ENCODE assay signal across 27 cellular contexts in genomic region chr6:105990151-105990550, GRCh38.
DNase-seq lines count a peak whose midpoint lies in the region; ATAC-seq and TF ChIP-seq lines count a peak whose summit lies in the region.
"Had no signal": no experiment of that assay in that cellular context is flagged by ENCODE, and none has a peak within 500 bp of the region (broad histone marks: within the 10 kb centered on the region; RNA-seq: fewer than 3 reads in every experiment).

No MANE protein-coding gene starts in this region.

- no peaks in the 10 kb centered on the region for H3K36me3 ChIP-seq in esophagus squamous epithelium
- H3K36me3 ChIP-seq: BLaER1 treated with 17β-estradiol and CSF1 and Interleukin-3, amounts not matched to agents 10 nM and 100 nM; pancreas; right atrium auricular region; spleen; uterus had no signal

- DNase-seq in natural killer cell, result no peak
- DNase-seq in natural killer cell treated with Interleukin-12 subunit alpha and Interleukin-12 subunit beta and Interleukin-15 and Interleukin-18, amount 100 ng/mL, for 72 hours (ENCODE audit: low spot score), result no peak
- no peak for DNase-seq in T-helper 17 cell
- peak; percentile 50 to 80 for DNase-seq in foreskin keratinocyte
- no peak for DNase-seq in stimulated activated CD4-positive, alpha-beta T cell treated with anti-CD3 and anti-CD28 coated beads, Interleukin-12 subunit alpha, Interleukin-12 subunit beta, amount 100 ng/mL, for 4 hours
- no peak for DNase-seq in kidney tubule cell (ENCODE audit: low spot score)
- DNase-seq in esophagus squamous epithelium (lab: John Stamatoyannopoulos, UW), result no peak
- DNase-seq in NOMO-1 treated with DMSO at 0.1 percent for 48 hours (lab: John Stamatoyannopoulos, UW; ENCODE audit: unreplicated experiment), result no peak
- DNase-seq: activated CD4-positive, CD25-positive, alpha-beta regulatory T cell treated with anti-CD3 and anti-CD28 coated beads, Interleukin-2, amount 50 U/mL, for 72 hours; activated naive CD4-positive, alpha-beta T cell treated with anti-CD3 and anti-CD28 coated beads, Interleukin-2, amount 10 ng/mL, durations not matched to agents 7 days and 5 days; activated T-cell treated with anti-CD3 and anti-CD28 coated beads, Interleukin-2, amount 50 U/mL, for 24 hours; aorta; caudate nucleus; glutamatergic neuron; naive B cell; NCI-H1105 treated with DMSO at 0.1 percent for 48 hours; NCI-H2029; NCI-H345; pancreas; SHP77; spleen; stimulated activated CD4-positive, alpha-beta T cell treated with anti-CD3 and anti-CD28 coated beads, Interleukin-4, amount 100 ng/mL, for 1 hour; testis; uterus had no signal

- no peaks in the 10 kb centered on the region for H3K36me3 Mint-ChIP-seq in natural killer cell
- H3K36me3 Mint-ChIP-seq in natural killer cell treated with Interleukin-12 subunit alpha and Interleukin-12 subunit beta and Interleukin-15 and Interleukin-18, amount 100 ng/mL, for 72 hours, result peaks cover 5% of the 10 kb centered on the region
- H3K36me3 Mint-ChIP-seq in T-helper 17 cell (ENCODE audit: low read depth), result peaks cover 2% of the 10 kb centered on the region
- H3K36me3 Mint-ChIP-seq: activated naive CD4-positive, alpha-beta T cell treated with anti-CD3 and anti-CD28 coated beads, Interleukin-2, amount 10 ng/mL, durations not matched to agents 7 days and 5 days; naive B cell; stimulated activated memory B cell treated with anti-CD40 and anti-IgM and Interleukin-4, amounts not matched to agents 10 μg/mL and 1 μg/mL and 100 μg/mL, for 72 hours had no signal

- ATAC-seq in natural killer cell (no peak), T-helper 17 cell (no peak), foreskin keratinocyte (peak; percentile 31)
- no peak for ATAC-seq in natural killer cell treated with Interleukin-12 subunit alpha and Interleukin-12 subunit beta and Interleukin-15 and Interleukin-18, amount 100 ng/mL, for 72 hours
- ATAC-seq: pancreas; stimulated activated memory B cell treated with anti-CD40 and anti-IgM and Interleukin-4, amounts not matched to agents 10 μg/mL and 1 μg/mL and 100 μg/mL, for 72 hours had no signal

- peaks cover 30 to 34% of the 10 kb centered on the region in 2 donors for H3K4me1 Mint-ChIP-seq in natural killer cell
- peaks cover 26 to 28% of the 10 kb centered on the region in 2 donors for H3K4me1 Mint-ChIP-seq in natural killer cell treated with Interleukin-12 subunit alpha and Interleukin-12 subunit beta and Interleukin-15 and Interleukin-18, amount 100 ng/mL, for 72 hours (ENCODE audit: low read depth in 2 of 2)
- H3K4me1 Mint-ChIP-seq in T-helper 17 cell, result peaks cover 47% of the 10 kb centered on the region

- H3K27me3 ChIP-seq in foreskin keratinocyte, result no peaks in the 10 kb centered on the region
- H3K27me3 ChIP-seq in esophagus squamous epithelium, result peaks cover 0 to 34% (median 0%) of the 10 kb centered on the region in 4 donors
- H3K27me3 ChIP-seq: testis, uterus had no signal

- H3K27me3 Mint-ChIP-seq in natural killer cell (ENCODE audit: low read depth in 2 of 2), result peaks cover 54 to 66% of the 10 kb centered on the region in 2 donors
- H3K27me3 Mint-ChIP-seq in natural killer cell treated with Interleukin-12 subunit alpha and Interleukin-12 subunit beta and Interleukin-15 and Interleukin-18, amount 100 ng/mL, for 72 hours, result peaks cover 37 to 56% of the 10 kb centered on the region in 2 donors
- peaks cover 46% of the 10 kb centered on the region for H3K27me3 Mint-ChIP-seq in T-helper 17 cell

- H3K27ac Mint-ChIP-seq in natural killer cell, result no peak overlapping the region
- H3K27ac Mint-ChIP-seq in natural killer cell treated with Interleukin-12 subunit alpha and Interleukin-12 subunit beta and Interleukin-15 and Interleukin-18, amount 100 ng/mL, for 72 hours, result no peak overlapping the region
- peak overlapping the region; percentile 19 for H3K27ac Mint-ChIP-seq in T-helper 17 cell
- H3K27ac Mint-ChIP-seq: activated naive CD4-positive, alpha-beta T cell treated with anti-CD3 and anti-CD28 coated beads, Interleukin-2, amount 10 ng/mL, durations not matched to agents 7 days and 5 days; activated T-cell treated with anti-CD3 and anti-CD28 coated beads, Interleukin-2, amount 50 U/mL, for 24 hours; stimulated activated memory B cell treated with anti-CD40 and anti-IgM and Interleukin-4, amounts not matched to agents 10 μg/mL and 1 μg/mL and 100 μg/mL, for 72 hours had no signal

- H3K4me1 ChIP-seq in foreskin keratinocyte (peaks cover 25% of the 10 kb centered on the region), esophagus squamous epithelium (peaks cover 0 to 46% (median 24%) of the 10 kb centered on the region in 3 donors)
- H3K4me1 ChIP-seq: uterus had no signal

- no peak overlapping the region for H3K4me3 ChIP-seq in esophagus squamous epithelium
- H3K4me3 ChIP-seq: BLaER1 treated with 17β-estradiol and CSF1 and Interleukin-3, amounts not matched to agents 10 nM and 100 nM; pancreas; right atrium auricular region; spleen; testis; uterus had no signal

- H3K4me3 Mint-ChIP-seq in natural killer cell (peak overlapping the region; percentile 45), T-helper 17 cell (no peak overlapping the region)
- no peak overlapping the region for H3K4me3 Mint-ChIP-seq in natural killer cell treated with Interleukin-12 subunit alpha and Interleukin-12 subunit beta and Interleukin-15 and Interleukin-18, amount 100 ng/mL, for 72 hours
- H3K4me3 Mint-ChIP-seq: activated naive CD4-positive, alpha-beta T cell treated with anti-CD3 and anti-CD28 coated beads, Interleukin-2, amount 10 ng/mL, durations not matched to agents 7 days and 5 days; activated T-cell treated with anti-CD3 and anti-CD28 coated beads, Interleukin-2, amount 50 U/mL, for 24 hours; stimulated activated memory B cell treated with anti-CD40 and anti-IgM and Interleukin-4, amounts not matched to agents 10 μg/mL and 1 μg/mL and 100 μg/mL, for 72 hours had no signal

- H3K9me3 ChIP-seq in T-helper 17 cell (ENCODE audit: control insufficient read depth, low read length, poor library complexity, severe bottlenecking) (no peaks in the 10 kb centered on the region), esophagus squamous epithelium (no peaks in the 10 kb centered on the region)
- H3K9me3 ChIP-seq: pancreas, right atrium auricular region, spleen, testis, uterus had no signal

- intact Hi-C loops in natural killer cell (cut with micrococcal nuclease) (loop anchor here (5.0 to 10.0 kb wide), 3 partner anchors 207 to 535 kb away; no protein-coding TSS in a partner anchor), esophagus squamous epithelium (cut with DNase I) (no loop called here)

- TF ChIP-seq CTCF in natural killer cell (IDR thresholded peaks at IDR 0.05), result no peak
- no peak for TF ChIP-seq CTCF in foreskin keratinocyte (conservative IDR thresholded peaks at IDR 0.05)
- no peak for TF ChIP-seq CTCF in esophagus squamous epithelium (IDR thresholded peaks at IDR 0.05)

- H3K27ac ChIP-seq in foreskin keratinocyte (peak overlapping the region; percentile 75), esophagus squamous epithelium (no peak overlapping the region)
- H3K27ac ChIP-seq: BLaER1 treated with 17β-estradiol and CSF1 and Interleukin-3, amounts not matched to agents 10 nM and 100 nM; pancreas; right atrium auricular region; spleen; testis; uterus had no signal

- TF ChIP-seq POLR2A in esophagus squamous epithelium (IDR thresholded peaks at IDR 0.05), result no peak

- no peaks in the 10 kb centered on the region for H3K9me3 Mint-ChIP-seq in natural killer cell
- no peaks in the 10 kb centered on the region for H3K9me3 Mint-ChIP-seq in natural killer cell treated with Interleukin-12 subunit alpha and Interleukin-12 subunit beta and Interleukin-15 and Interleukin-18, amount 100 ng/mL, for 72 hours
- H3K9me3 Mint-ChIP-seq: activated naive CD4-positive, alpha-beta T cell treated with anti-CD3 and anti-CD28 coated beads, Interleukin-2, amount 10 ng/mL, durations not matched to agents 7 days and 5 days; activated T-cell treated with anti-CD3 and anti-CD28 coated beads, Interleukin-2, amount 50 U/mL, for 24 hours; stimulated activated memory B cell treated with anti-CD40 and anti-IgM and Interleukin-4, amounts not matched to agents 10 μg/mL and 1 μg/mL and 100 μg/mL, for 72 hours had no signal

Comparison
In these comparisons a context has a peak if more than half of its experiments do, and no peak if none do; other contexts are left out.
1. DNase-seq: peak in foreskin keratinocyte (2 of 2); none in natural killer cell (single experiment), natural killer cell treated with Interleukin-12 subunit alpha and Interleukin-12 subunit beta and Interleukin-15 and Interleukin-18, amount 100 ng/mL, for 72 hours (single experiment), T-helper 17 cell (0 of 3), stimulated activated CD4-positive, alpha-beta T cell treated with anti-CD3 and anti-CD28 coated beads, Interleukin-12 subunit alpha, Interleukin-12 subunit beta, amount 100 ng/mL, for 4 hours (single experiment), kidney tubule cell (single experiment), esophagus squamous epithelium (single experiment) and NOMO-1 treated with DMSO at 0.1 percent for 48 hours (single experiment).